ENCODE assay signal across 2 cellular contexts in genomic region chr17:21304091-21304490, GRCh38.
TF ChIP-seq lines count a peak whose summit lies in the region.

No MANE protein-coding gene starts in this region.

TF ChIP-seq in IMR-90, 13 proteins besides CTCF, POLR2A, EP300 and RAD21:
- no peak for TF ChIP-seq USF2 (IDR thresholded peaks at IDR 0.05; ENCODE audit: low read depth, low read length)
- no peak for TF ChIP-seq MAFK (IDR thresholded peaks at IDR 0.05; ENCODE audit: low read depth, low read length)
- TF ChIP-seq ELK1 (IDR thresholded peaks at IDR 0.05; ENCODE audit: borderline replicate concordance, low read depth, low read length): no peak
- no peak for TF ChIP-seq MXI1 (IDR thresholded peaks at IDR 0.05; ENCODE audit: borderline replicate concordance, low read depth, low read length)
- TF ChIP-seq RFX5 (IDR thresholded peaks at IDR 0.05; ENCODE audit: low read depth, low read length): no peak
- TF ChIP-seq CEBPB (IDR thresholded peaks at IDR 0.05; ENCODE audit: low read depth, low read length): no peak
- no peak for TF ChIP-seq MAZ (IDR thresholded peaks at IDR 0.05; ENCODE audit: borderline replicate concordance, low read depth, low read length)
- no peak for TF ChIP-seq BHLHE40 (IDR thresholded peaks at IDR 0.05; ENCODE audit: low read depth, low read length)
- TF ChIP-seq NFE2L2 (IDR thresholded peaks at IDR 0.05; ENCODE audit: low read depth, low read length): no peak
- TF ChIP-seq FOS (IDR thresholded peaks at IDR 0.05; ENCODE audit: low read depth, low read length): no peak
- no peak for TF ChIP-seq SMC3 (IDR thresholded peaks at IDR 0.05; ENCODE audit: low read depth, low read length)
- TF ChIP-seq RCOR1 (IDR thresholded peaks at IDR 0.05; ENCODE audit: insufficient replicate concordance, low read length): no peak
- TF ChIP-seq CHD1 (IDR thresholded peaks at IDR 0.05; ENCODE audit: low read depth, low read length): no peak

TF ChIP-seq in HepG2, 621 proteins besides CTCF, POLR2A, EP300 and RAD21:
- peak; percentile 60 for TF ChIP-seq AGO1 (IDR thresholded peaks at IDR 0.05; ENCODE audit: low read depth, low read length, poor library complexity, severe bottlenecking)
- TF ChIP-seq ZNF619 (CRISPR knock-in tag; IDR thresholded peaks at IDR 0.05): no peak
- peak; percentile 21 for TF ChIP-seq AGO2 (optimal IDR thresholded peaks at IDR 0.05; ENCODE audit: low read depth, low read length)
- no peak for TF ChIP-seq KIAA2018 (CRISPR knock-in tag; IDR thresholded peaks at IDR 0.05; ENCODE audit: borderline replicate concordance)
